ENCODE assay signal across 20 cellular contexts in the genomic region with DNA sequence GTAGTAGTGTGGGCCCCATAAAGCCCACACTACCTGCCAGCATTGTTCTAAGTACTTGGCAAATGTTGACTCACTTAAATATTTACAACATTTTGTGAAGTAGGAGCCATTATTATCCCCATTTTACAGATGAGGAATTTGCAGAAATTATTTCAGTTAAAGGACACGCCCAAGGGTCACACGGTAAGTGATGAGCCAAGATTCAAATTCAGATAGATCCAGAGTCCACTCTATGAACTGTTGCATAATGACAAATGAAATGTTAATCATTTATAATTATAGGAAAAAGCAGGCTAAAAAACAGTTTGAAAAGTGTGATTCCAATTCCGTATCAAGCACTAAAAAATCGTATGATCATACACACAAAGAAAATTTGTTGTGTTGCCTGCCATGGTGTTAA.
DNase-seq lines count a peak whose midpoint lies in the region; ATAC-seq and TF ChIP-seq lines count a peak whose summit lies in the region.
"Had no signal": no experiment of that assay in that cellular context is flagged by ENCODE, and none has a peak within 500 bp of the region (broad histone marks: within the 10 kb centered on the region; RNA-seq: fewer than 3 reads in every experiment).

No MANE protein-coding gene starts in this region.

- H3K79me2 ChIP-seq in PC-3 (ENCODE audit: low read length) = no peaks in the 10 kb centered on the region

- no peaks in the 10 kb centered on the region for H3K36me3 ChIP-seq in PC-3 (ENCODE audit: low read depth, low read length)
- H3K36me3 ChIP-seq in liver (ENCODE audit: control insufficient read depth in 4 of 4, insufficient read depth in 3 of 4, low read depth in 1 of 4, low read length in 3 of 4) = no peaks in the 10 kb centered on the region
- H3K36me3 ChIP-seq: HAP-1 had no signal

- CTCF ChIA-PET in PC-3 (lab: Charles Lee) = no interaction called here

- H3K9me3 ChIP-seq in PC-3 (ENCODE audit: low read length) (no peaks in the 10 kb centered on the region), liver (ENCODE audit: control insufficient read depth in 4 of 4, low read length in 3 of 4) (no peaks in the 10 kb centered on the region)
- H3K9me3 ChIP-seq: A549, HAP-1 had no signal

- H3K9ac ChIP-seq in PC-3 (ENCODE audit: low read length) (no peak overlapping the region), liver (ENCODE audit: low read depth in 1 of 2, low read length in 2 of 2) (peak overlapping the region in 1 of 2 donors; percentile 33)

- no peak overlapping the region for H3K4me3 ChIP-seq in PC-3 (ENCODE audit: low read length)
- no peak overlapping the region for H3K4me3 ChIP-seq in liver (ENCODE audit: low read depth in 1 of 3, low read length in 3 of 3)
- H3K4me3 ChIP-seq: A549, HAP-1 had no signal

- intact Hi-C loops in PC-3 (cut with micrococcal nuclease) = loop anchor here (10.0 kb wide), 1 partner anchor 318 kb away; the partner anchor contains the start of gene VPS54

- POLR2A ChIA-PET in PC-3 (lab: Charles Lee; ENCODE audit: unreplicated experiment) = no interaction called here

- H4K20me1 ChIP-seq in PC-3 (ENCODE audit: low read length) = no peaks in the 10 kb centered on the region

- no peaks in the 10 kb centered on the region for H3K27me3 ChIP-seq in PC-3 (ENCODE audit: low read length)
- no peaks in the 10 kb centered on the region for H3K27me3 ChIP-seq in liver (ENCODE audit: control insufficient read depth in 4 of 4, insufficient read depth in 4 of 4, low read length in 3 of 4)

- H3K27ac ChIP-seq in PC-3 (ENCODE audit: low read length) = peak overlapping the region; percentile 16; the same call in 1 of the 2 replicates
- H3K27ac ChIP-seq in liver (ENCODE audit: low read depth in 1 of 2, low read length in 2 of 2) = peak overlapping the region; percentile 44 to 88

- peaks cover 7% of the 10 kb centered on the region for H3F3A ChIP-seq in PC-3 (ENCODE audit: low read length, unreplicated experiment)

- TF ChIP-seq CTCF in PC-3 (conservative IDR thresholded peaks at IDR 0.05; ENCODE audit: low read depth, low read length) (no peak), liver (IDR thresholded peaks at IDR 0.05; ENCODE audit: low read depth, low read length, missing input control) (no peak)

- 0 out of 2 replicates have a peak overlapping the region, but pooled peaks have one; percentile 15 for H3K4me2 ChIP-seq in PC-3 (ENCODE audit: low read length)
- H3K4me2 ChIP-seq: A549 had no signal

- peak; percentile 43 to 53 for TF ChIP-seq RAD21 in liver (IDR thresholded peaks at IDR 0.05)

- no peak for ATAC-seq in PC-3
- ATAC-seq in HG02884 (IDR thresholded peaks at IDR 0.05; ENCODE audit: unreplicated experiment) = no peak
- no peak for ATAC-seq in GM18858 (IDR thresholded peaks at IDR 0.05; ENCODE audit: unreplicated experiment)
- ATAC-seq: A549 had no signal

- no TSS peak for BruUV-seq in PC-3 (replicated peaks; lab: Mats Ljungman, UMichigan)

- H2AFZ ChIP-seq in PC-3 (ENCODE audit: low read length) = no peak overlapping the region

- WGBS in liver = 43% methylated on average over 4 of the region's 4 CpGs

- H3K4me1 ChIP-seq in PC-3 (ENCODE audit: insufficient read depth, low read length) = peaks cover 41% of the 10 kb centered on the region
- H3K4me1 ChIP-seq in liver (ENCODE audit: control insufficient read depth in 4 of 4, insufficient read depth in 4 of 4, low read length in 3 of 4) = peaks cover 9 to 57% (median 42%) of the 10 kb centered on the region in 4 donors
- H3K4me1 ChIP-seq: HAP-1 had no signal

- DNase-seq in PC-3 (no peak), kidney tubule cell (ENCODE audit: low spot score) (peak; percentile 16), T-helper 2 cell (no peak)
- no peak for DNase-seq in stimulated activated naive CD4-positive, alpha-beta T cell (lab: John Stamatoyannopoulos, UW)
- DNase-seq: 8988T; ACHN; AML-193; C1 segment of cervical spinal cord; Calu3; CD4-positive, alpha-beta memory T cell; COR-L47; DMS53; DMS79 treated with DMSO at 0.1 percent for 48 hours; GF-D8; GOT3 had no signal

- no peaks in the 10 kb centered on the region for H3K9me2 ChIP-seq in PC-3 (replicated peaks; ENCODE audit: low read length)

TF ChIP-seq in liver, 16 proteins besides CTCF, POLR2A, EP300 and RAD21:
- no peak for TF ChIP-seq YY1 (IDR thresholded peaks at IDR 0.05)
- TF ChIP-seq, protein P1, sequence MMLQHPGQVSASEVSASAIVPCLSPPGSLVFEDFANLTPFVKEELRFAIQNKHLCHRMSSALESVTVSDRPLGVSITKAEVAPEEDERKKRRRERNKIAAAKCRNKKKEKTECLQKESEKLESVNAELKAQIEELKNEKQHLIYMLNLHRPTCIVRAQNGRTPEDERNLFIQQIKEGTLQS (IDR thresholded peaks at IDR 0.05) = peak; percentile 74
- no peak for TF ChIP-seq NR2F2 (IDR thresholded peaks at IDR 0.05)
- TF ChIP-seq, protein P2, sequence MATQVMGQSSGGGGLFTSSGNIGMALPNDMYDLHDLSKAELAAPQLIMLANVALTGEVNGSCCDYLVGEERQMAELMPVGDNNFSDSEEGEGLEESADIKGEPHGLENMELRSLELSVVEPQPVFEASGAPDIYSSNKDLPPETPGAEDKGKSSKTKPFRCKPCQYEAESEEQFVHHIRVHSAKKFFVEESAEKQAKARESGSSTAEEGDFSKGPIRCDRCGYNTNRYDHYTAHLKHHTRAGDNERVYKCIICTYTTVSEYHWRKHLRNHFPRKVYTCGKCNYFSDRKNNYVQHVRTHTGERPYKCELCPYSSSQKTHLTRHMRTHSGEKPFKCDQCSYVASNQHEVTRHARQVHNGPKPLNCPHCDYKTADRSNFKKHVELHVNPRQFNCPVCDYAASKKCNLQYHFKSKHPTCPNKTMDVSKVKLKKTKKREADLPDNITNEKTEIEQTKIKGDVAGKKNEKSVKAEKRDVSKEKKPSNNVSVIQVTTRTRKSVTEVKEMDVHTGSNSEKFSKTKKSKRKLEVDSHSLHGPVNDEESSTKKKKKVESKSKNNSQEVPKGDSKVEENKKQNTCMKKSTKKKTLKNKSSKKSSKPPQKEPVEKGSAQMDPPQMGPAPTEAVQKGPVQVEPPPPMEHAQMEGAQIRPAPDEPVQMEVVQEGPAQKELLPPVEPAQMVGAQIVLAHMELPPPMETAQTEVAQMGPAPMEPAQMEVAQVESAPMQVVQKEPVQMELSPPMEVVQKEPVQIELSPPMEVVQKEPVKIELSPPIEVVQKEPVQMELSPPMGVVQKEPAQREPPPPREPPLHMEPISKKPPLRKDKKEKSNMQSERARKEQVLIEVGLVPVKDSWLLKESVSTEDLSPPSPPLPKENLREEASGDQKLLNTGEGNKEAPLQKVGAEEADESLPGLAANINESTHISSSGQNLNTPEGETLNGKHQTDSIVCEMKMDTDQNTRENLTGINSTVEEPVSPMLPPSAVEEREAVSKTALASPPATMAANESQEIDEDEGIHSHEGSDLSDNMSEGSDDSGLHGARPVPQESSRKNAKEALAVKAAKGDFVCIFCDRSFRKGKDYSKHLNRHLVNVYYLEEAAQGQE (IDR thresholded peaks at IDR 0.05) = peak; percentile 52
- no peak for TF ChIP-seq FOXA1 (IDR thresholded peaks at IDR 0.05)
- peak; percentile 82 for TF ChIP-seq HNF4G (IDR thresholded peaks at IDR 0.05)
- peak; percentile 88 to 93 for TF ChIP-seq HNF4A (conservative IDR thresholded peaks at IDR 0.05)
- TF ChIP-seq TAF1 (conservative IDR thresholded peaks at IDR 0.05) = no peak
- TF ChIP-seq EGR1 (IDR thresholded peaks at IDR 0.05; ENCODE audit: low read depth in 2 of 2) = no peak
- TF ChIP-seq FOXA2 (IDR thresholded peaks at IDR 0.05) = peak; percentile 26
- peak; percentile 76 to 83 for TF ChIP-seq RXRA (IDR thresholded peaks at IDR 0.05)
- TF ChIP-seq SP1 (IDR thresholded peaks at IDR 0.05) = peak; percentile 92
- peak; percentile 30 for TF ChIP-seq MAX (IDR thresholded peaks at IDR 0.05)
- no peak for TF ChIP-seq GABPA (IDR thresholded peaks at IDR 0.05 in 1 of 2, conservative IDR thresholded peaks at IDR 0.05 in 1 of 2)
- peak; percentile 29 for TF ChIP-seq ZBTB33 (IDR thresholded peaks at IDR 0.05)
- TF ChIP-seq JUND (IDR thresholded peaks at IDR 0.05) = peak in 1 of 2 donors; percentile 64
